9 cellular contexts compared by ENCODE assay signal in genomic region chr2:171146633-171147032, GRCh38. TPM values are rescaled to one million over a fixed set of nuclear protein-coding genes. Genes with fewer than 3 reads are reported as not detected.
A peak's percentile ranks its signal among the peaks of the same experiment; 100 is the strongest.
DNase-seq lines count a peak whose midpoint lies in the region; ATAC-seq and TF ChIP-seq lines count a peak whose summit lies in the region.
"Had no signal": no experiment of that assay in that cellular context is flagged by ENCODE, and none has a peak within 500 bp of the region (broad histone marks: within the 10 kb centered on the region; RNA-seq: fewer than 3 reads in every experiment).

No MANE protein-coding gene starts in this region.

- ATAC-seq in HG03095 (IDR thresholded peaks at IDR 0.05; ENCODE audit: unreplicated experiment) (peak; percentile 48), GM18870 (IDR thresholded peaks at IDR 0.05; ENCODE audit: unreplicated experiment) (no peak)
- ATAC-seq: gastrocnemius medialis had no signal

- POLR2A ChIA-PET in RWPE1 (lab: Yijun Ruan, JAX; ENCODE audit: low non-redundant PET): no interaction called here

- H3K4me3 ChIP-seq in epithelial cell of esophagus (ENCODE audit: low read length): no peak overlapping the region
- H3K4me3 ChIP-seq: gastrocnemius medialis had no signal

- no peak overlapping the region for H3K27ac ChIP-seq in RWPE1

- TF ChIP-seq CTCF in RWPE1 (conservative IDR thresholded peaks at IDR 0.05; ENCODE audit: low read depth) (no peak), epithelial cell of esophagus (IDR thresholded peaks at IDR 0.05; ENCODE audit: insufficient read depth, low read depth, low read length, missing control alignments) (no peak)

- CTCF ChIA-PET in RWPE1 (lab: Yijun Ruan, JAX): interaction anchor here (1.3 kb wide), 1 partner anchor 12 kb away, joined by 4 read pairs; no protein-coding TSS in a partner anchor

- DNase-seq in RWPE1 (ENCODE audit: low spot score) (peak; percentile 8), epithelial cell of esophagus (ENCODE audit: low read depth) (peak; percentile 75), pulmonary artery endothelial cell (ENCODE audit: low read depth, low spot score) (peak; percentile 30), NCI-H345 (lab: John Stamatoyannopoulos, UW) (no peak), kidney glomerular epithelial cell (lab: John Stamatoyannopoulos, UW) (no peak)
- DNase-seq: gastrocnemius medialis, NCI-H187 treated with DMSO at 0.1 percent for 48 hours had no signal

RNA-seq across cellular contexts. Expression of gene TLK1, which starts 14.1 kb away (rescaled TPM):
- 12.2 and 12.9 TPM in 2 replicates for total RNA-seq in pulmonary artery endothelial cell

Comparison
In these comparisons a context has a peak if more than half of its experiments do, and no peak if none do; other contexts are left out.
1. DNase-seq: peak in RWPE1 (single experiment), epithelial cell of esophagus (single experiment) and pulmonary artery endothelial cell (single experiment); none in NCI-H345 (single experiment) and kidney glomerular epithelial cell (single experiment).